Comparison of ENCODE assay signal across 1 cellular context in genomic region chr1:32065613-32066488, GRCh38.
TF ChIP-seq lines count a peak whose summit lies in the region.

No MANE protein-coding gene starts in this region.

TF ChIP-seq in endothelial cell of umbilical vein, 7 proteins besides CTCF, POLR2A, EP300 and RAD21:
- peak; percentile 13 for TF ChIP-seq POLR2AphosphoS5 (IDR thresholded peaks at IDR 0.05; ENCODE audit: insufficient read depth, low read depth, low read length)
